Comparison of ENCODE assay signal across 14 cellular contexts in the genomic region with DNA sequence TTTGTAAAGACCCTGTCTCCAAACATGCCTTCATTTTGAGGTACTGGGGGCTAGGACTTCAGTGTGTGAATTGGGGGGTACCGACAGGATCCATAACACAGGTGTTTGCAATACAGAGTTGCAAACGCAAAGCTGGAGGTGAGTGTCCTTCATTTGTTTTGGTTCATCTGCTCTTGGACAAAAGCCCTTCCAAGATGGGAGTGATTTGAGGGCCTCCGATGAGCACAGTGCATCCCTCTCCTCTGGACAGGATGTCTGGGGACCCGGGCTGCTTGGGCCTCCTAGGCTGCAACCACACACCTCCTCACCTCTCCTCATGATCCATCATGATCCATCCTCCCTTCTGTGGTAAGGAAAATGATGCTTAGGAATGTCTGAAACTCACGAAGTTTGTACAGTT. TPM values are rescaled to one million over a fixed set of nuclear protein-coding genes. Genes with fewer than 3 reads are reported as not detected.
DNase-seq lines count a peak whose midpoint lies in the region; ATAC-seq, FAIRE-seq and TF ChIP-seq lines count a peak whose summit lies in the region.
"Had no signal": no experiment of that assay in that cellular context is flagged by ENCODE, and none has a peak within 500 bp of the region (broad histone marks: within the 10 kb centered on the region; RNA-seq: fewer than 3 reads in every experiment).

No MANE protein-coding gene starts in this region.

- H3K36me3 ChIP-seq in BLaER1, result peaks cover 52% of the 10 kb centered on the region
- no peaks in the 10 kb centered on the region for H3K36me3 ChIP-seq in HepG2 (replicated peaks in 1 of 2; ENCODE audit: control insufficient read depth in 1 of 2, insufficient read depth in 2 of 2, low read length in 2 of 2)

- H3K4me1 Mint-ChIP-seq in activated T-helper 17 cell treated with anti-CD3 and anti-CD28 coated beads, Interleukin-2, amount 50 U/mL, for 72 hours, result peaks cover 52% of the 10 kb centered on the region
- H3K4me1 Mint-ChIP-seq in naive B cell, result peaks cover 62 to 89% (median 86%) of the 10 kb centered on the region in 3 donors

- H3K79me2 ChIP-seq in HepG2 (ENCODE audit: insufficient read depth, low read length), result no peaks in the 10 kb centered on the region

- H3K9me3 Mint-ChIP-seq in activated T-helper 17 cell treated with anti-CD3 and anti-CD28 coated beads, Interleukin-2, amount 50 U/mL, for 72 hours, result no peaks in the 10 kb centered on the region
- H3K9me3 Mint-ChIP-seq in naive B cell, result no peaks in the 10 kb centered on the region

- no peak for ATAC-seq in activated T-helper 17 cell treated with anti-CD3 and anti-CD28 coated beads, Interleukin-2, amount 50 U/mL, for 72 hours (replicated peaks)
- ATAC-seq in naive B cell (ENCODE audit: low read depth in 2 of 2), result no peak
- no peak for ATAC-seq in HG03469 (IDR thresholded peaks at IDR 0.05; ENCODE audit: unreplicated experiment)
- ATAC-seq in GM19452 (IDR thresholded peaks at IDR 0.05; ENCODE audit: unreplicated experiment), result no peak
- no peak for ATAC-seq in HG02981 (IDR thresholded peaks at IDR 0.05; ENCODE audit: unreplicated experiment)
- no peak for ATAC-seq in HepG2

- H4K20me1 ChIP-seq in BLaER1, result peaks cover 99% of the 10 kb centered on the region
- no peaks in the 10 kb centered on the region for H4K20me1 ChIP-seq in HepG2 (ENCODE audit: insufficient read depth, low read length)

- peak overlapping the region; percentile 94 for H3K27ac Mint-ChIP-seq in activated T-helper 17 cell treated with anti-CD3 and anti-CD28 coated beads, Interleukin-2, amount 50 U/mL, for 72 hours
- H3K27ac Mint-ChIP-seq in naive B cell, result peak overlapping the region in 4 of 6 donors; percentile 47 to 92 (median 86)

- peak overlapping the region; percentile 86 for H3K4me3 Mint-ChIP-seq in activated T-helper 17 cell treated with anti-CD3 and anti-CD28 coated beads, Interleukin-2, amount 50 U/mL, for 72 hours
- peak overlapping the region in 4 of 8 donors; percentile 19 to 64 (median 54) for H3K4me3 Mint-ChIP-seq in naive B cell

- no peaks in the 10 kb centered on the region for H3K27me3 ChIP-seq in BLaER1
- H3K27me3 ChIP-seq in HepG2 (ENCODE audit: control insufficient read depth in 1 of 2, insufficient read depth in 2 of 2, low read length in 2 of 2), result no peaks in the 10 kb centered on the region
- H3K27me3 ChIP-seq: stomach had no signal

- no peak for TF ChIP-seq CTCF in HepG2 (CRISPR knock-in tag; IDR thresholded peaks at IDR 0.05)

- H3K4me1 ChIP-seq in BLaER1, result peaks cover 67% of the 10 kb centered on the region
- peaks cover 23% of the 10 kb centered on the region for H3K4me1 ChIP-seq in HepG2 (ENCODE audit: insufficient read depth, low read length)

- intact Hi-C loops in HepG2 (cut with micrococcal nuclease; ENCODE audit: unreplicated experiment), result no loop called here

- no peak overlapping the region for H2AFZ ChIP-seq in HepG2 (ENCODE audit: low read length)

- BruUV-seq in HepG2 (replicated peaks; lab: Mats Ljungman, UMichigan), result no TSS peak

- TF ChIP-seq EP300 in HepG2 (IDR thresholded peaks at IDR 0.05; ENCODE audit: low read depth in 2 of 2, low read length in 2 of 2) (no peak), HepG2 (CRISPR knock-in tag; IDR thresholded peaks at IDR 0.05; ENCODE audit: borderline replicate concordance) (no peak)

- CTCF ChIA-PET in HepG2 (lab: Yijun Ruan, JAX; ENCODE audit: low intra/inter-chr PET ratio, low total read pairs), result no interaction called here

- H3K4me3 ChIP-seq in BLaER1 (no peak overlapping the region), HepG2 (replicated peaks in 1 of 3; ENCODE audit: insufficient read depth in 1 of 3, low read depth in 2 of 3, low read length in 3 of 3) (no peak overlapping the region)
- H3K4me3 ChIP-seq: stomach had no signal

- no peaks in the 10 kb centered on the region for H3K27me3 Mint-ChIP-seq in activated T-helper 17 cell treated with anti-CD3 and anti-CD28 coated beads, Interleukin-2, amount 50 U/mL, for 72 hours
- no peaks in the 10 kb centered on the region for H3K27me3 Mint-ChIP-seq in naive B cell

- H3K9me3 ChIP-seq in BLaER1 (no peaks in the 10 kb centered on the region), HepG2 (ENCODE audit: low read length) (no peaks in the 10 kb centered on the region)
- H3K9me3 ChIP-seq: stomach had no signal

- no peak for TF ChIP-seq RAD21 in HepG2 (CRISPR knock-in tag; IDR thresholded peaks at IDR 0.05)

- FAIRE-seq in HepG2 (lab: Jason Lieb, UNC), result no peak

- POLR2A ChIA-PET in HepG2 (lab: Yijun Ruan, JAX), result no interaction called here

- TF ChIP-seq POLR2A in HepG2 (IDR thresholded peaks at IDR 0.05; ENCODE audit: insufficient read depth in 1 of 2, low read depth in 2 of 2, low read length in 2 of 2), result no peak

- in situ Hi-C loops in HepG2 (cut with HindIII; ENCODE audit: extremely low pct_ligation_motif_present, low pct_unique_long_range_greater_than_20kb), result no loop called here

- peak overlapping the region; percentile 73; the same call in 1 of the 2 replicates for H3K4me2 ChIP-seq in BLaER1
- H3K4me2 ChIP-seq in HepG2 (ENCODE audit: low read depth, low read length), result no peak overlapping the region

- H3K9ac ChIP-seq in BLaER1, result no peak overlapping the region
- H3K9ac ChIP-seq in HepG2 (ENCODE audit: insufficient read depth, low read depth, low read length), result no peak overlapping the region

- DNase-seq in D341Med (ENCODE audit: low spot score) (peak; percentile 9), naive B cell (no peak), HepG2 (ENCODE audit: low spot score) (no peak)
- DNase-seq: NCI-H526 treated with DMSO at 0.1 percent for 48 hours, retina, RPMI8226, T1000 had no signal

- peaks cover 88% of the 10 kb centered on the region for H3K36me3 Mint-ChIP-seq in activated T-helper 17 cell treated with anti-CD3 and anti-CD28 coated beads, Interleukin-2, amount 50 U/mL, for 72 hours (ENCODE audit: low read depth)
- H3K36me3 Mint-ChIP-seq in naive B cell, result no peaks in the 10 kb centered on the region

- H3K27ac ChIP-seq in BLaER1 (no peak overlapping the region), HepG2 (ENCODE audit: extremely low read length, insufficient read depth, low read length) (no peak overlapping the region)
- H3K27ac ChIP-seq: stomach had no signal

- WGBS in HepG2 (ENCODE audit: low lambda C conversion rate), result 62% methylated on average over 5 of the region's 5 CpGs

TF ChIP-seq in HepG2, 621 proteins besides CTCF, POLR2A, EP300 and RAD21 (continues in another document):
- TF ChIP-seq ZFP36 (IDR thresholded peaks at IDR 0.05; ENCODE audit: borderline replicate concordance, low read depth, low read length, partially characterized antibody) (no peak), MXD4 (CRISPR knock-in tag; IDR thresholded peaks at IDR 0.05) (no peak), TFDP1 (CRISPR knock-in tag; IDR thresholded peaks at IDR 0.05; ENCODE audit: borderline replicate concordance) (no peak), SP1 (IDR thresholded peaks at IDR 0.05) (no peak), SP1 (CRISPR knock-in tag; IDR thresholded peaks at IDR 0.05) (no peak), ZNF775 (CRISPR knock-in tag; IDR thresholded peaks at IDR 0.05; ENCODE audit: borderline replicate concordance) (no peak), TCF7L2 (IDR thresholded peaks at IDR 0.05; ENCODE audit: low read depth, low read length) (no peak), IRF2 (CRISPR knock-in tag; IDR thresholded peaks at IDR 0.05) (no peak)
- TF ChIP-seq, protein P1, sequence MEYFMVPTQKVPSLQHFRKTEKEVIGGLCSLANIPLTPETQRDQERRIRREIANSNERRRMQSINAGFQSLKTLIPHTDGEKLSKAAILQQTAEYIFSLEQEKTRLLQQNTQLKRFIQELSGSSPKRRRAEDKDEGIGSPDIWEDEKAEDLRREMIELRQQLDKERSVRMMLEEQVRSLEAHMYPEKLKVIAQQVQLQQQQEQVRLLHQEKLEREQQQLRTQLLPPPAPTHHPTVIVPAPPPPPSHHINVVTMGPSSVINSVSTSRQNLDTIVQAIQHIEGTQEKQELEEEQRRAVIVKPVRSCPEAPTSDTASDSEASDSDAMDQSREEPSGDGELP (IDR thresholded peaks at IDR 0.05; ENCODE audit: borderline replicate concordance, low read depth), result no peak

RNA-seq across cellular contexts. Expression of gene FGD3, which starts 23.8 kb away (rescaled TPM):
- total RNA-seq in activated T-helper 17 cell treated with anti-CD3 and anti-CD28 coated beads, Interleukin-2, amount 50 U/mL, for 72 hours, result 10 to 100 TPM; 70.6 to 80.2 TPM
- polyA plus RNA-seq in naive B cell (ENCODE audit: low read depth in 6 of 6) (100 to 1,000 TPM in 1 of 6 donors, 10 to 100 TPM in 5; 37.0 to 115 (median 65.8) TPM), HepG2 (2011; rRNA removed) (0.53 and 0.60 TPM in 2 replicates)
- 0.84 and 1.1 TPM in 2 replicates for total RNA-seq in HepG2 (2016; rRNA removed; fragmentation: Illumina TruSeq; extraction: Trizol)
- 0.40 and 0.53 TPM in 2 replicates for total RNA-seq in HepG2 (2016; cell fraction: cytosol; rRNA removed; fragmentation: Illumina TruSeq; extraction: Trizol; ENCODE audit: low read depth)
- total RNA-seq in HepG2 (2016; cell fraction: insoluble cytoplasmic fraction; rRNA removed; fragmentation: Illumina TruSeq; extraction: Trizol), result 0.73 and 1.0 TPM in 2 replicates
- total RNA-seq in HepG2 (2016; cell fraction: membrane; rRNA removed; fragmentation: Illumina TruSeq; extraction: Trizol), result 0.34 and 0.77 TPM in 2 replicates
- total RNA-seq in HepG2 (2016; cell fraction: nucleus; rRNA removed; fragmentation: Illumina TruSeq; extraction: Trizol), result 1.0 and 1.4 TPM in 2 replicates
- 0.29 and 0.70 TPM in 2 replicates for polyA plus RNA-seq in HepG2 (2011; cell fraction: cytosol; rRNA removed)
- 1.7 and 2.3 TPM in 2 replicates for polyA plus RNA-seq in HepG2 (2011; cell fraction: nucleus; rRNA removed)
- polyA plus RNA-seq in HepG2 (2012), result 0.68 and 1.4 TPM in 2 replicates
- 0.17 and 0.27 TPM in 2 replicates for polyA plus RNA-seq in HepG2 (2016; cell fraction: cytosol; fragmentation: Illumina TruSeq; extraction: Trizol; ENCODE audit: low read depth)
- polyA plus RNA-seq in HepG2 (2016; cell fraction: insoluble cytoplasmic fraction; fragmentation: Illumina TruSeq; extraction: Trizol; ENCODE audit: low read depth), result 0.63 and 0.74 TPM in 2 replicates
- polyA plus RNA-seq in HepG2 (2016; cell fraction: membrane; fragmentation: Illumina TruSeq; extraction: Trizol; ENCODE audit: low read depth), result 0.15 and 0.21 TPM in 2 replicates
- 1.4 and 2.1 TPM in 2 replicates for polyA plus RNA-seq in HepG2 (2016; cell fraction: nucleus; fragmentation: Illumina TruSeq; extraction: Trizol; ENCODE audit: insufficient read depth, low read depth)
- polyA minus RNA-seq in HepG2 (2011; rRNA and poly(A)+ RNA removed; ENCODE audit: low replicate concordance), result 1.2 and 1.3 TPM in 2 replicates
- 0.49 and 0.79 TPM in 2 replicates for polyA minus RNA-seq in HepG2 (2011; cell fraction: cytosol; rRNA and poly(A)+ RNA removed)
- 0.75 and 0.77 TPM in 2 replicates for polyA minus RNA-seq in HepG2 (2011; cell fraction: nucleus; rRNA and poly(A)+ RNA removed)
- total RNA-seq: glomerular endothelial cell had no signal

Comparison
In these comparisons a context has a peak if more than half of its experiments do, and no peak if none do; other contexts are left out.
1. RNA of gene FGD3, which starts 23.8 kb away (total RNA-seq): 70.6 to 80.2 TPM in activated T-helper 17 cell treated with anti-CD3 and anti-CD28 coated beads, Interleukin-2, amount 50 U/mL, for 72 hours; 0.34 to 1.4 TPM in HepG2; every median in the first group is over 10 times any median in the second.